In the genomic region with DNA sequence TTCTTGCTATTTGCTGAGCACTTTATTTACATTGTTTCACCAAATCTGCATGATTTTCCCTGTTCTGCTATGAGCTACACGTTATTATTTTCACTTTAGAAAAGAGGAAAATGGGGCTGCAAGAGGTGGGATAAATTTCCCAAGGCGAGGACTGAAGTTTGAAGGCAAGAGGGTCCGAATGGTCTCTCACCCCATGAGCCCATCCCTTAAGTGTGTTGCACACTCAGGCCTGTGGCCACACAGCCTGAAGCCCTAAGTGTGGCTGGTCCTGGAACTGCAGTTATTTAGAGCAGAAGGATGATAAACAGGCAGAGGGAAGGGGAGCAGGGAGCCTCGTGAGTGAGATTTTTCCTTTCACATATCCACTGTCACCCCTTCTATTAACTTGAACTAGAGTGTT, we compare ENCODE assay signal across 1 cellular context.
TF ChIP-seq lines count a peak whose summit lies in the region.

No MANE protein-coding gene starts in this region.

TF ChIP-seq in GM23338, 12 proteins besides CTCF, POLR2A, EP300 and RAD21 (continued from another document):
- TF ChIP-seq POLR2AphosphoS5 (IDR thresholded peaks at IDR 0.05; ENCODE audit: low read depth), result no peak
- TF ChIP-seq, protein P1, sequence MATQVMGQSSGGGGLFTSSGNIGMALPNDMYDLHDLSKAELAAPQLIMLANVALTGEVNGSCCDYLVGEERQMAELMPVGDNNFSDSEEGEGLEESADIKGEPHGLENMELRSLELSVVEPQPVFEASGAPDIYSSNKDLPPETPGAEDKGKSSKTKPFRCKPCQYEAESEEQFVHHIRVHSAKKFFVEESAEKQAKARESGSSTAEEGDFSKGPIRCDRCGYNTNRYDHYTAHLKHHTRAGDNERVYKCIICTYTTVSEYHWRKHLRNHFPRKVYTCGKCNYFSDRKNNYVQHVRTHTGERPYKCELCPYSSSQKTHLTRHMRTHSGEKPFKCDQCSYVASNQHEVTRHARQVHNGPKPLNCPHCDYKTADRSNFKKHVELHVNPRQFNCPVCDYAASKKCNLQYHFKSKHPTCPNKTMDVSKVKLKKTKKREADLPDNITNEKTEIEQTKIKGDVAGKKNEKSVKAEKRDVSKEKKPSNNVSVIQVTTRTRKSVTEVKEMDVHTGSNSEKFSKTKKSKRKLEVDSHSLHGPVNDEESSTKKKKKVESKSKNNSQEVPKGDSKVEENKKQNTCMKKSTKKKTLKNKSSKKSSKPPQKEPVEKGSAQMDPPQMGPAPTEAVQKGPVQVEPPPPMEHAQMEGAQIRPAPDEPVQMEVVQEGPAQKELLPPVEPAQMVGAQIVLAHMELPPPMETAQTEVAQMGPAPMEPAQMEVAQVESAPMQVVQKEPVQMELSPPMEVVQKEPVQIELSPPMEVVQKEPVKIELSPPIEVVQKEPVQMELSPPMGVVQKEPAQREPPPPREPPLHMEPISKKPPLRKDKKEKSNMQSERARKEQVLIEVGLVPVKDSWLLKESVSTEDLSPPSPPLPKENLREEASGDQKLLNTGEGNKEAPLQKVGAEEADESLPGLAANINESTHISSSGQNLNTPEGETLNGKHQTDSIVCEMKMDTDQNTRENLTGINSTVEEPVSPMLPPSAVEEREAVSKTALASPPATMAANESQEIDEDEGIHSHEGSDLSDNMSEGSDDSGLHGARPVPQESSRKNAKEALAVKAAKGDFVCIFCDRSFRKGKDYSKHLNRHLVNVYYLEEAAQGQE (IDR thresholded peaks at IDR 0.05; ENCODE audit: unreplicated experiment), result no peak
- TF ChIP-seq EZH2phosphoT487 (IDR thresholded peaks at IDR 0.05; ENCODE audit: unreplicated experiment), result no peak
- no peak for TF ChIP-seq ZNF331 (CRISPR knock-in tag; IDR thresholded peaks at IDR 0.05; ENCODE audit: low read depth)
- TF ChIP-seq CREB1 (CRISPR knock-in tag; IDR thresholded peaks at IDR 0.05; ENCODE audit: low read depth), result no peak
- TF ChIP-seq STAT1 (IDR thresholded peaks at IDR 0.05; ENCODE audit: unreplicated experiment), result no peak
- TF ChIP-seq JUNB (IDR thresholded peaks at IDR 0.05; ENCODE audit: unreplicated experiment), result no peak
- TF ChIP-seq, protein P2, sequence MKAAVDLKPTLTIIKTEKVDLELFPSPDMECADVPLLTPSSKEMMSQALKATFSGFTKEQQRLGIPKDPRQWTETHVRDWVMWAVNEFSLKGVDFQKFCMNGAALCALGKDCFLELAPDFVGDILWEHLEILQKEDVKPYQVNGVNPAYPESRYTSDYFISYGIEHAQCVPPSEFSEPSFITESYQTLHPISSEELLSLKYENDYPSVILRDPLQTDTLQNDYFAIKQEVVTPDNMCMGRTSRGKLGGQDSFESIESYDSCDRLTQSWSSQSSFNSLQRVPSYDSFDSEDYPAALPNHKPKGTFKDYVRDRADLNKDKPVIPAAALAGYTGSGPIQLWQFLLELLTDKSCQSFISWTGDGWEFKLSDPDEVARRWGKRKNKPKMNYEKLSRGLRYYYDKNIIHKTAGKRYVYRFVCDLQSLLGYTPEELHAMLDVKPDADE (IDR thresholded peaks at IDR 0.05), result no peak
- no peak for TF ChIP-seq NANOG (IDR thresholded peaks at IDR 0.05; ENCODE audit: borderline replicate concordance)
- TF ChIP-seq ZNF114 (CRISPR knock-in tag; IDR thresholded peaks at IDR 0.05), result no peak
- no peak for TF ChIP-seq EZH2 (IDR thresholded peaks at IDR 0.05; ENCODE audit: low read depth, unreplicated experiment)
TF ChIP-seq in GM23338: peak in this region for 0.
